Comparison of ENCODE assay signal across 9 cellular contexts in the genomic region with DNA sequence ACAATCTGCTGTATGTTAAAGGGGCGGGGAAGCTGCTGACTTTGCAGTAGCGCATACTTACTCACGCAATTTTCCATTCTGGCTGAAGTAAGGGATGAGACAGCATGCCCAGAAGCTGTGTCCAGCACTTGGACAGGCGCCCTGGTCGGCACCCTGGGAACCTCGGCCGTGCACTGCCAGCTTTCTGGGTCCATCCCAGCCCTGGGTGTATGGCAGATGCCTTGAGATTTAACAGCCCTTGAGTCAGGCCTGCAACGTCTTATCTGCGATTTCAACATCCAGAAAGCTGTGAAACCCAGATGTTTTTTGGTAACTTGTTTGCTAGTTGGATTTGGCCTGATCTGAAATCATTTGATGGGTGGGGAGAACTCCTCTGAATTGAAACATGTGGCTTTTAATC. TPM values are rescaled to one million over a fixed set of nuclear protein-coding genes. Genes with fewer than 3 reads are reported as not detected.
DNase-seq lines count a peak whose midpoint lies in the region; ATAC-seq, FAIRE-seq and TF ChIP-seq lines count a peak whose summit lies in the region.
"Had no signal": no experiment of that assay in that cellular context is flagged by ENCODE, and none has a peak within 500 bp of the region (broad histone marks: within the 10 kb centered on the region; RNA-seq: fewer than 3 reads in every experiment).

No MANE protein-coding gene starts in this region.

- peaks cover 2% of the 10 kb centered on the region for H3K79me2 ChIP-seq in ACC112 (ENCODE audit: control insufficient read depth, insufficient read depth, low read length, unreplicated experiment)

- H3K36me3 ChIP-seq in ACC112 (ENCODE audit: insufficient read depth, low read length): no peaks in the 10 kb centered on the region
- H3K36me3 ChIP-seq in gastroesophageal sphincter: no peaks in the 10 kb centered on the region
- H3K36me3 ChIP-seq in kidney (ENCODE audit: control insufficient read depth in 1 of 2, insufficient read depth in 2 of 2, low read length in 2 of 2): no peaks in the 10 kb centered on the region

- TF ChIP-seq CTCF in gastroesophageal sphincter (IDR thresholded peaks at IDR 0.05) (no peak), osteocyte (IDR thresholded peaks at IDR 0.05) (no peak), kidney (IDR thresholded peaks at IDR 0.05; ENCODE audit: borderline replicate concordance, extremely low read depth, insufficient read depth) (no peak)

- peak overlapping the region; percentile 52 for H3K27ac Mint-ChIP-seq in osteocyte (ENCODE audit: unreplicated experiment)

- H3K9me3 ChIP-seq in gastroesophageal sphincter (no peaks in the 10 kb centered on the region), kidney (ENCODE audit: control insufficient read depth in 1 of 2, low read length in 2 of 2) (no peaks in the 10 kb centered on the region)

- intact Hi-C loops in kidney (cut with DNase I): no loop called here

- H3K27me3 Mint-ChIP-seq in osteocyte (ENCODE audit: unreplicated experiment): no peaks in the 10 kb centered on the region

- peak; percentile 85 for ATAC-seq in gastroesophageal sphincter

- TF ChIP-seq POLR2A in gastroesophageal sphincter (IDR thresholded peaks at IDR 0.05): no peak

- no peaks in the 10 kb centered on the region for H3K36me3 Mint-ChIP-seq in osteocyte (ENCODE audit: unreplicated experiment)

- H3K4me1 ChIP-seq in ACC112 (ENCODE audit: control insufficient read depth, insufficient read depth, low read length, unreplicated experiment) (peaks cover 30% of the 10 kb centered on the region), gastroesophageal sphincter (peaks cover 4 to 83% (median 10%) of the 10 kb centered on the region in 3 donors), kidney (ENCODE audit: control insufficient read depth in 1 of 2, insufficient read depth in 1 of 2, low read depth in 1 of 2, low read length in 2 of 2) (no peaks in the 10 kb centered on the region)
- H3K4me1 ChIP-seq: parathyroid adenoma had no signal

- H2AFZ ChIP-seq in ACC112 (ENCODE audit: low read length, unreplicated experiment): peak overlapping the region; percentile 5
- H2AFZ ChIP-seq: parathyroid adenoma had no signal

- 20 to 24% methylated on average over 1 to 5 of the region's 9 CpGs for WGBS in gastroesophageal sphincter (ENCODE audit: low coverage in 1 of 2), 2 donors

- TF ChIP-seq EP300 in gastroesophageal sphincter (IDR thresholded peaks at IDR 0.05): no peak

- H3K4me1 Mint-ChIP-seq in osteocyte (ENCODE audit: unreplicated experiment): peaks cover 26% of the 10 kb centered on the region

- H3K4me3 ChIP-seq in ACC112 (ENCODE audit: low read depth, low read length) (peak overlapping the region; percentile 33; the same call in 1 of the 2 replicates), gastroesophageal sphincter (no peak overlapping the region), kidney (ENCODE audit: low read length in 2 of 2) (no peak overlapping the region)

- no peaks in the 10 kb centered on the region for H3K27me3 ChIP-seq in ACC112 (ENCODE audit: insufficient read depth, low read length)
- H3K27me3 ChIP-seq in gastroesophageal sphincter: no peaks in the 10 kb centered on the region

- no peak overlapping the region for H3K9ac ChIP-seq in kidney (ENCODE audit: low read length in 2 of 2)
- H3K9ac ChIP-seq: parathyroid adenoma had no signal

- H3K9me3 Mint-ChIP-seq in osteocyte (ENCODE audit: unreplicated experiment): no peaks in the 10 kb centered on the region

- H3K4me3 Mint-ChIP-seq in osteocyte (ENCODE audit: unreplicated experiment): no peak overlapping the region

- no peak for FAIRE-seq in urothelium cell line (lab: Jason Lieb, UNC)
- FAIRE-seq in HTR-8/SVneo (lab: Jason Lieb, UNC): no peak
- no peak for FAIRE-seq in kidney (lab: Jason Lieb, UNC)

- DNase-seq in OCI-M1 (lab: John Stamatoyannopoulos, UW): peak; percentile 4
- peak; percentile 76 for DNase-seq in osteocyte (ENCODE audit: extremely low spot score, unreplicated experiment)
- DNase-seq in urothelium cell line (ENCODE audit: low spot score): no peak
- no peak for DNase-seq in HTR-8/SVneo (ENCODE audit: insufficient read length, low spot score)
- DNase-seq in SHP77 treated with DMSO at 0.1 percent for 48 hours (lab: John Stamatoyannopoulos, UW): no peak
- no peak for DNase-seq in kidney

- H3K27ac ChIP-seq in ACC112 (ENCODE audit: low read depth, low read length): peak overlapping the region; percentile 70
- H3K27ac ChIP-seq in gastroesophageal sphincter: peak overlapping the region in 3 of 4 donors; percentile 65 to 76 (median 66)
- no peak overlapping the region for H3K27ac ChIP-seq in kidney (ENCODE audit: low read depth in 2 of 2, low read length in 2 of 2)
- H3K27ac ChIP-seq: parathyroid adenoma had no signal

RNA-seq across cellular contexts. Expression of a gene that starts 16.2 kb away (rescaled TPM):
- total RNA-seq in gastroesophageal sphincter: 100 to 1,000 TPM; 121 to 206 (median 136) TPM
- 34.8 and 38.1 TPM in 2 replicates for total RNA-seq in osteocyte
- 35.9 TPM for total RNA-seq in kidney
- polyA plus RNA-seq in kidney (ENCODE audit: insufficient read depth, low read depth, low replicate concordance): 7.9 TPM

Comparison
In these comparisons a context has a peak if more than half of its experiments do, and no peak if none do; other contexts are left out.
1. H3K27ac ChIP-seq: peak in ACC112 (single experiment) and gastroesophageal sphincter (3 of 4); none in kidney (0 of 2).
2. DNase-seq: peak in OCI-M1 (single experiment) and osteocyte (single experiment); none in urothelium cell line (single experiment), HTR-8/SVneo (single experiment), SHP77 treated with DMSO at 0.1 percent for 48 hours (single experiment) and kidney (single experiment).